ENCODE assay signal across 1 cellular context in the genomic region with DNA sequence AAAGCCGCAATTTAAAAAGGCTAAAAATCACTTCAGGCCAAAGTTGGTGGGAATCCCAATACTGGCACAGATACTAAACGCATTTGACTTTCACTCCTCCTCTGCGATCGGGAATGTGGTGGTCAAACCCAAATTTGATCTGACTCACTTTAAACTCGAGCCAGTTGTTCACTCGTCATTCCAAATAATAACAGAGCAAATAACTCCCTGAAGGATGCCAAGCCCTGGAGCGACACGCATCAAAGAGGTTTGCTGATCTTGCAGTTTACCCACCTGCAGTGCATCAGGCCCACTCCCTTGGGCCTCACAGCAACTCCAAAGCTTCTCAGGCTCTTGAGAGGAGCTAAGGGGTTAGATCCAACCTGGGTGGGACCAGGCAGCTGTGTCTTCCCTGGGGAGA.
TF ChIP-seq lines count a peak whose summit lies in the region.

No MANE protein-coding gene starts in this region.

TF ChIP-seq in HepG2, 621 proteins besides CTCF, POLR2A, EP300 and RAD21:
- TF ChIP-seq, protein P1, sequence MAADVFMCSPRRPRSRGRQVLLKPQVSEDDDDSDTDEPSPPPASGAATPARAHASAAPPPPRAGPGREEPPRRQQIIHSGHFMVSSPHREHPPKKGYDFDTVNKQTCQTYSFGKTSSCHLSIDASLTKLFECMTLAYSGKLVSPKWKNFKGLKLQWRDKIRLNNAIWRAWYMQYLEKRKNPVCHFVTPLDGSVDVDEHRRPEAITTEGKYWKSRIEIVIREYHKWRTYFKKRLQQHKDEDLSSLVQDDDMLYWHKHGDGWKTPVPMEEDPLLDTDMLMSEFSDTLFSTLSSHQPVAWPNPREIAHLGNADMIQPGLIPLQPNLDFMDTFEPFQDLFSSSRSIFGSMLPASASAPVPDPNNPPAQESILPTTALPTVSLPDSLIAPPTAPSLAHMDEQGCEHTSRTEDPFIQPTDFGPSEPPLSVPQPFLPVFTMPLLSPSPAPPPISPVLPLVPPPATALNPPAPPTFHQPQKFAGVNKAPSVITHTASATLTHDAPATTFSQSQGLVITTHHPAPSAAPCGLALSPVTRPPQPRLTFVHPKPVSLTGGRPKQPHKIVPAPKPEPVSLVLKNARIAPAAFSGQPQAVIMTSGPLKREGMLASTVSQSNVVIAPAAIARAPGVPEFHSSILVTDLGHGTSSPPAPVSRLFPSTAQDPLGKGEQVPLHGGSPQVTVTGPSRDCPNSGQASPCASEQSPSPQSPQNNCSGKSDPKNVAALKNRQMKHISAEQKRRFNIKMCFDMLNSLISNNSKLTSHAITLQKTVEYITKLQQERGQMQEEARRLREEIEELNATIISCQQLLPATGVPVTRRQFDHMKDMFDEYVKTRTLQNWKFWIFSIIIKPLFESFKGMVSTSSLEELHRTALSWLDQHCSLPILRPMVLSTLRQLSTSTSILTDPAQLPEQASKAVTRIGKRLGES (CRISPR knock-in tag; IDR thresholded peaks at IDR 0.05; ENCODE audit: borderline replicate concordance): no peak
- TF ChIP-seq MAFF (IDR thresholded peaks at IDR 0.05; ENCODE audit: low read depth, low read length): peak; percentile 77
- TF ChIP-seq MAFK (conservative IDR thresholded peaks at IDR 0.05 in 1 of 2, IDR thresholded peaks at IDR 0.05 in 1 of 2; ENCODE audit: low read length in 2 of 2): peak; percentile 79 to 82
- TF ChIP-seq JUND (CRISPR knock-in tag; IDR thresholded peaks at IDR 0.05): no peak
